12 cellular contexts compared by ENCODE assay signal in the genomic region with DNA sequence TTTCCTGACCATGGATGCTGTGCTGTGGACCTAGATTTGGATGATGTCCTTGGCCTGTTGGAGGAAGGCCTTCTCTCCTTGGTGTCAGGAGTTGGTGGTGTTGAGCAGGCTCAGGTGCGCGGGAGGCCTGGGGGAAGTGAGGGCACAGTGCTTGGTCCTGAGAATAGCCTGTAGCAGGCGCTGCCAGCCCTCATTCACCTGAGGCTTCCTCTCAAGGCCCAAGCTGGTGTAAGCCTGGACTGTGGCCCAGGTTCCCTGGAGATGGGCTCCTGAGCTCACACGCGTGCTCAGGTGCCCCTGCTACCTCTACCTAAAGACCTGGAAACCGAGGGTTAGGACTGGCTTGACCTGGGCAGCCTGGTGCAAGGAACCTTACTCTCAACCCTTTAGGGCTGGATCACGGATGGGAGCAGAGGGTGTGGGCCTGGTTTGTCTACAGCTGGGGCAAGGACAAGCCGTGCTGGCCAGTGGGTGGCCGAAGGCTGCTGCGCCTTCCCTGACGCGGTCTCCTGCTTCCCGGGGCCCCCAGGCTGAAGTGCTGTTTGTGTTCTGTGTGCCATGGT. TPM values are rescaled to one million over a fixed set of nuclear protein-coding genes. Genes with fewer than 3 reads are reported as not detected.
DNase-seq lines count a peak whose midpoint lies in the region; ATAC-seq, FAIRE-seq and TF ChIP-seq lines count a peak whose summit lies in the region.
"Had no signal": no experiment of that assay in that cellular context is flagged by ENCODE, and none has a peak within 500 bp of the region (broad histone marks: within the 10 kb centered on the region; RNA-seq: fewer than 3 reads in every experiment).

No MANE protein-coding gene starts in this region.

- H3K27me3 ChIP-seq in trophoblast cell (ENCODE audit: insufficient read depth, low read length), result no peaks in the 10 kb centered on the region

- H3K79me1 ChIP-seq in trophoblast cell (ENCODE audit: low read length), result no peaks in the 10 kb centered on the region

- H3K9ac ChIP-seq in trophoblast cell (ENCODE audit: low read length), result no peak overlapping the region

- peak overlapping the region; percentile 93 for H3K4me3 Mint-ChIP-seq in T-helper 2 cell treated with Interferon-gamma antibody and Interleukin-4, amounts not matched to agents 5 μg/mL and 100 μg/mL, for 36 hours

- H3K4me2 ChIP-seq in trophoblast cell (ENCODE audit: low read length), result no peak overlapping the region

- H4K91ac ChIP-seq in trophoblast cell (ENCODE audit: low read depth, low read length), result no peak overlapping the region

- no peak overlapping the region for H2BK12ac ChIP-seq in trophoblast cell (ENCODE audit: low read length)

- no peak overlapping the region for H4K12ac ChIP-seq in trophoblast cell (ENCODE audit: low read depth, low read length)

- peak overlapping the region; percentile 12 for H2AFZ ChIP-seq in trophoblast cell (ENCODE audit: insufficient read depth, low read length, poor library complexity)

- WGBS in trophoblast cell (ENCODE audit: extremely low coverage, insufficient coverage, insufficient read length), result no CpG with 5 or more reads among the region's 13 CpGs

- no peak overlapping the region for H4K8ac ChIP-seq in trophoblast cell (ENCODE audit: low read depth, low read length)

- no peak overlapping the region for H2BK120ac ChIP-seq in trophoblast cell (ENCODE audit: insufficient read depth, low read length, poor library complexity)

- H3K4me3 ChIP-seq in trophoblast cell (ENCODE audit: low read depth, low read length), result no peak overlapping the region

- no peak overlapping the region for H3K23ac ChIP-seq in trophoblast cell (ENCODE audit: low read length)

- H3K18ac ChIP-seq in trophoblast cell (ENCODE audit: low read length), result no peak overlapping the region

- no peaks in the 10 kb centered on the region for H3K27me3 Mint-ChIP-seq in T-helper 2 cell treated with Interferon-gamma antibody and Interleukin-4, amounts not matched to agents 5 μg/mL and 100 μg/mL, for 36 hours (ENCODE audit: low read depth)

- peaks cover 7 to 9% of the 10 kb centered on the region in 2 experiments for H3K4me1 ChIP-seq in trophoblast cell (ENCODE audit: control insufficient read depth in 1 of 2, insufficient read depth in 2 of 2, low read length in 2 of 2)

- H3K27ac Mint-ChIP-seq in T-helper 2 cell treated with Interferon-gamma antibody and Interleukin-4, amounts not matched to agents 5 μg/mL and 100 μg/mL, for 36 hours, result peak overlapping the region; percentile 92

- no peak overlapping the region for H2BK5ac ChIP-seq in trophoblast cell (ENCODE audit: low read depth, low read length, poor library complexity)

- peak overlapping the region; percentile 64 for H2AK5ac ChIP-seq in trophoblast cell (ENCODE audit: low read length)

- H3K27ac ChIP-seq in trophoblast cell (ENCODE audit: low read depth, low read length), result no peak overlapping the region

- no peaks in the 10 kb centered on the region for H3K9me3 Mint-ChIP-seq in T-helper 2 cell treated with Interferon-gamma antibody and Interleukin-4, amounts not matched to agents 5 μg/mL and 100 μg/mL, for 36 hours

- peak; percentile 73 for FAIRE-seq in GM12892 (lab: Jason Lieb, UNC)

- H3K14ac ChIP-seq in trophoblast cell (ENCODE audit: low read length), result no peak overlapping the region

- no peaks in the 10 kb centered on the region for H3K36me3 ChIP-seq in trophoblast cell (ENCODE audit: control insufficient read depth in 1 of 2, insufficient read depth in 2 of 2, low read length in 2 of 2)

- H3K79me2 ChIP-seq in trophoblast cell (ENCODE audit: control insufficient read depth, insufficient read depth, low read length, poor library complexity), result no peaks in the 10 kb centered on the region

- H3K4me1 Mint-ChIP-seq in T-helper 2 cell treated with Interferon-gamma antibody and Interleukin-4, amounts not matched to agents 5 μg/mL and 100 μg/mL, for 36 hours (ENCODE audit: low read depth), result peaks cover 32% of the 10 kb centered on the region

- TF ChIP-seq POLR2A in GM12892 (IDR thresholded peaks at IDR 0.05; ENCODE audit: low read depth, low read length), result no peak

- ATAC-seq in esophagus mucosa (peak; percentile 7), GM21825 (IDR thresholded peaks at IDR 0.05; ENCODE audit: unreplicated experiment) (no peak), GM19324 (IDR thresholded peaks at IDR 0.05; ENCODE audit: low FRiP score, unreplicated experiment) (no peak), GM18873 (IDR thresholded peaks at IDR 0.05; ENCODE audit: low FRiP score, unreplicated experiment) (no peak)
- ATAC-seq: Panc1 had no signal

- H3K4ac ChIP-seq in trophoblast cell (ENCODE audit: low read depth, low read length), result no peak overlapping the region

- DNase-seq in GM12892 (ENCODE audit: insufficient read length) (no peak), trophoblast cell (no peak), kidney glomerular epithelial cell (lab: John Stamatoyannopoulos, UW) (no peak)
- DNase-seq in T-helper 2 cell treated with Interferon-gamma antibody and Interleukin-4, amounts not matched to agents 5 μg/mL and 100 μg/mL, for 36 hours (ENCODE audit: low spot score), result no peak
- DNase-seq: amygdala, DMS 273 treated with DMSO at 0.1 percent for 48 hours, NCI-H2081 treated with DMSO at 0.1 percent for 48 hours had no signal

- H3K36me3 Mint-ChIP-seq in T-helper 2 cell treated with Interferon-gamma antibody and Interleukin-4, amounts not matched to agents 5 μg/mL and 100 μg/mL, for 36 hours (ENCODE audit: low read depth), result peaks cover 2% of the 10 kb centered on the region

- peaks cover 6% of the 10 kb centered on the region for H3K9me3 ChIP-seq in trophoblast cell (ENCODE audit: insufficient read depth, low read depth, low read length)

RNA-seq across cellular contexts. Expression of a gene that starts 7.8 kb away (rescaled TPM):
- polyA plus RNA-seq in GM12892 (2012; ENCODE audit: missing spikeins), result 5.5 TPM
- 37.7 TPM for total RNA-seq in esophagus mucosa
- 10.6 and 11.0 TPM in 2 replicates for polyA plus RNA-seq in trophoblast cell (2013)
